8 cellular contexts compared by ENCODE assay signal in the genomic region with DNA sequence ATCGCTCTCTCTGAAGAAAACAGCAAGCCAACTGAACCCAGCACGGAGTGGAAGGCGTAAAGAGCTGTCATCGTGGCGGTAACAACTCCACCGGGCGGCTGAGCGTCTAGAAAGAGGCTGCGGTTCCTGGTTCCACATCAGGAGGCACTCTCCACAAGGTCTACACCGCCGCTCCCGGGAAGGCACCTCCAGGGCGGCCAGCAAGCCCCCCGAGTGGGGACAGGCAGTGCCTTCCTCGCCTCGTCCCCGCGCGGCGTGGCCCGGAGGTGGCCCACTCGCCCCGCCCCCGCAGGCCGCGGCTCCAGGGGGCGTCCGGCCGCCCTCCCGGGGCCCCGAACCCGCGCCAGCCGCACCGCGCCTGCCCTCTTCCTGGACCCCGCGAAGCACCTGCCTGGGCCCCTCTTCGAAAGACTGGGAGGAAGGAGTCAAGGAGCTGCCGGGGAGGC. TPM values are rescaled to one million over a fixed set of nuclear protein-coding genes. Genes with fewer than 3 reads are reported as not detected.
DNase-seq lines count a peak whose midpoint lies in the region; ATAC-seq, FAIRE-seq and TF ChIP-seq lines count a peak whose summit lies in the region.

No MANE protein-coding gene starts in this region.

- H3K79me2 ChIP-seq in parathyroid adenoma: peaks cover 2% of the 10 kb centered on the region

- peak overlapping the region; percentile 87 for H3K4me2 ChIP-seq in parathyroid adenoma (ENCODE audit: low read length)

- H3K27me3 ChIP-seq in NT2/D1 (ENCODE audit: insufficient read depth, insufficient read length) (peaks cover 3% of the 10 kb centered on the region), parathyroid adenoma (ENCODE audit: control insufficient read depth, insufficient read depth, low read length) (no peaks in the 10 kb centered on the region)

- TF ChIP-seq CTCF in parathyroid adenoma (IDR thresholded peaks at IDR 0.05): no peak

- ATAC-seq in HG02943 (IDR thresholded peaks at IDR 0.05; ENCODE audit: low read depth, unreplicated experiment): peak; percentile 40
- peak; percentile 50 for ATAC-seq in Right ventricle myocardium superior (ENCODE audit: poor library complexity)

- H3K4me1 ChIP-seq in NT2/D1 (ENCODE audit: insufficient read depth, insufficient read length) (no peaks in the 10 kb centered on the region), parathyroid adenoma (no peaks in the 10 kb centered on the region)

- H3K9ac ChIP-seq in NT2/D1 (ENCODE audit: insufficient read length, low read depth): peak overlapping the region; percentile 98
- no peak overlapping the region for H3K9ac ChIP-seq in parathyroid adenoma

- DNase-seq in activated T-cell treated with anti-CD3 and anti-CD28 coated beads for 1 hour (ENCODE audit: low read depth): peak; percentile 24
- DNase-seq in activated T-cell treated with anti-CD3 and anti-CD28 coated beads, Interleukin-2, amount 50 U/mL, for 1 hour: no peak
- DNase-seq in NT2/D1 (ENCODE audit: low read depth, low spot score): no peak
- DNase-seq in activated gamma-delta T cell treated with Interleukin-2 at 50 U/mL for 16 hours: peak; percentile 44
- DNase-seq in Right ventricle myocardium superior: peak; percentile 71
- DNase-seq in urothelium cell line (ENCODE audit: low spot score): peak; percentile 49

- H3K9me3 ChIP-seq in NT2/D1 (ENCODE audit: insufficient read depth, low read length) (no peaks in the 10 kb centered on the region), parathyroid adenoma (ENCODE audit: control insufficient read depth, low read length) (no peaks in the 10 kb centered on the region)

- H3K36me3 ChIP-seq in NT2/D1 (ENCODE audit: insufficient read depth, insufficient read length, low read length): no peaks in the 10 kb centered on the region
- H3K36me3 ChIP-seq in parathyroid adenoma (ENCODE audit: control insufficient read depth, insufficient read depth, low read length): no peaks in the 10 kb centered on the region

- H3K4me3 ChIP-seq in NT2/D1 (ENCODE audit: insufficient read length, low read depth): peak overlapping the region; percentile 97
- H3K4me3 ChIP-seq in parathyroid adenoma (ENCODE audit: low read depth, low read length): peak overlapping the region; percentile 86

- no peak for FAIRE-seq in urothelium cell line (lab: Jason Lieb, UNC)

- H2AFZ ChIP-seq in parathyroid adenoma: peak overlapping the region; percentile 95

- intact Hi-C loops in Right ventricle myocardium superior (cut with DNase I): no loop called here

- peak overlapping the region; percentile 87 for H3K27ac ChIP-seq in parathyroid adenoma

RNA-seq across cellular contexts. Expression of a gene that starts 0.7 kb away (rescaled TPM):
- total RNA-seq in Right ventricle myocardium superior: 12.4 TPM

Comparison
In these comparisons a context has a peak if more than half of its experiments do, and no peak if none do; other contexts are left out.
1. DNase-seq: peak in activated T-cell treated with anti-CD3 and anti-CD28 coated beads for 1 hour (single experiment), activated gamma-delta T cell treated with Interleukin-2 at 50 U/mL for 16 hours (single experiment), Right ventricle myocardium superior (single experiment) and urothelium cell line (single experiment); none in activated T-cell treated with anti-CD3 and anti-CD28 coated beads, Interleukin-2, amount 50 U/mL, for 1 hour (single experiment) and NT2/D1 (single experiment).